ENCODE assay signal across 9 cellular contexts in the genomic region with DNA sequence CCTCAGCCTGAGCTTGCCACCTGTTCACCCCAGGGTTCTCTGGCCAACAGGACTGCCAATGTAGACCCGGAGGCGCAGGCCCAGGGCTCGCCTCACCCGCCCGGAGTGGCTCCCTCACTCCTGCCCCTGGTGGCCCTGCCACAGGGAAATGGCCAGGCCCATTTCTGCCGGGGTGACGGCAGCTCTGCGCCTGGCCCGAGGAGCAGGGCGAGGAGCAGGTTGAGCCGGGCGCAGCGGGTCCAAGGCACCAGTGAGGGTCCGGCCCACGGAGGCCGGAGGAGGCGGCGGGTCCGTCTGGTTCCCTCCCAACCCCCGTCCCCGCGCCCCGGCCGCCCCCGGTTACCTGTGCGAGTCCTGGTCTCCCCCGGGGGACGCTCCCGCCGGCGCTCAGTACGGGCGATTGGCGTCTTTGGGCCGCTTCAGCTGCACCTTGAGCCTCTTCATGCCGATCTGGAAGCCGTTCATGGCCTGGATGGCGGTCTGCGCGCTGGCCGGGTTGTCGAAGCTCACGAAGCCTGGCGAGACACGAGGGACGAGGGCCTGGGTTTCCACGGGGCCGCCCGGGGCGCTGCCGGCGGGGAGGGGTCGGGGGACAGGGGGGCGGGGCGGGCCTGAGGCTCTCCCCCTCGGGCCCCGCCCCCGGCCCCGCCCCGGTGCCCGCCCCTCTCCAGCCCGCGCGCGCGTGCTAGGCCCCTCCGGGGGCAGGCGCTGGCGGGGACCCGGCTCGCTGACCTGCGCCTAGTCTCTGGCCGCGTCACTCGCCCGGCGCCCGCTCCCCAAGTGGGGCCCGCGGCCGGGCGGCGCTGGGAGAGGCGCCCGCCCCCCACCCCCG.
DNase-seq lines count a peak whose midpoint lies in the region; ATAC-seq, FAIRE-seq and TF ChIP-seq lines count a peak whose summit lies in the region.
"Had no signal": no experiment of that assay in that cellular context is flagged by ENCODE, and none has a peak within 500 bp of the region (broad histone marks: within the 10 kb centered on the region; RNA-seq: fewer than 3 reads in every experiment).

No MANE protein-coding gene starts in this region.

- CTCF ChIA-PET in naive thymus-derived CD4-positive, alpha-beta T cell (lab: Charles Lee), result no interaction called here

- H3K9me3 ChIP-seq in naive thymus-derived CD4-positive, alpha-beta T cell (ENCODE audit: control insufficient read depth in 2 of 3, low read length in 3 of 3), result no peaks in the 10 kb centered on the region
- H3K9me3 ChIP-seq in gastroesophageal sphincter, result no peaks in the 10 kb centered on the region

- TF ChIP-seq POLR2A in GM12891 (IDR thresholded peaks at IDR 0.05; ENCODE audit: low read depth, low read length) (no peak), gastroesophageal sphincter (IDR thresholded peaks at IDR 0.05) (no peak)

- H3K4me3 ChIP-seq in retinal pigment epithelial cell (ENCODE audit: low read length) (peak overlapping the region; percentile 51), gastroesophageal sphincter (peak overlapping the region in 1 of 2 donors; percentile 52)
- H3K4me3 ChIP-seq in naive thymus-derived CD4-positive, alpha-beta T cell (ENCODE audit: low read length), result no peak overlapping the region

- H3K4me1 Mint-ChIP-seq in naive thymus-derived CD4-positive, alpha-beta T cell, result peaks cover 0 to 17% (median 9%) of the 10 kb centered on the region in 7 donors

- H3K27ac ChIP-seq in foreskin keratinocyte (no peak overlapping the region), gastroesophageal sphincter (no peak overlapping the region)
- H3K27ac ChIP-seq in naive thymus-derived CD4-positive, alpha-beta T cell (ENCODE audit: low read depth, low read length), result no peak overlapping the region

- intact Hi-C loops in naive thymus-derived CD4-positive, alpha-beta T cell (cut with micrococcal nuclease), result no loop called here

- no peak for FAIRE-seq in GM12891 (lab: Jason Lieb, UNC)

- H3K27me3 Mint-ChIP-seq in naive thymus-derived CD4-positive, alpha-beta T cell, result peaks cover 41 to 67% (median 64%) of the 10 kb centered on the region in 5 donors

- no peaks in the 10 kb centered on the region for H3K36me3 ChIP-seq in naive thymus-derived CD4-positive, alpha-beta T cell (ENCODE audit: control insufficient read depth in 2 of 3, insufficient read depth in 3 of 3, low read length in 3 of 3)
- no peaks in the 10 kb centered on the region for H3K36me3 ChIP-seq in gastroesophageal sphincter

- H3K36me3 Mint-ChIP-seq in naive thymus-derived CD4-positive, alpha-beta T cell, result peaks cover 0 to 5% (median 0%) of the 10 kb centered on the region in 5 donors
- H3K36me3 Mint-ChIP-seq: activated naive CD8-positive, alpha-beta T cell had no signal

- no peak overlapping the region for H3K27ac Mint-ChIP-seq in naive thymus-derived CD4-positive, alpha-beta T cell
- H3K27ac Mint-ChIP-seq: activated naive CD8-positive, alpha-beta T cell had no signal

- TF ChIP-seq CTCF in foreskin keratinocyte (conservative IDR thresholded peaks at IDR 0.05) (no peak), retinal pigment epithelial cell (conservative IDR thresholded peaks at IDR 0.05; ENCODE audit: low read depth, low read length) (peak; percentile 16), gastroesophageal sphincter (IDR thresholded peaks at IDR 0.05) (no peak)

- no CpG with 5 or more reads among the region's 86 CpGs for WGBS in gastroesophageal sphincter (ENCODE audit: low coverage in 1 of 2), 2 donors

- POLR2A ChIA-PET in naive thymus-derived CD4-positive, alpha-beta T cell (lab: Charles Lee), result no interaction called here

- H3K9me3 Mint-ChIP-seq in naive thymus-derived CD4-positive, alpha-beta T cell, result peaks cover 0 to 7% (median 2%) of the 10 kb centered on the region in 11 donors

- H3K27me3 ChIP-seq in foreskin keratinocyte (peaks cover 65% of the 10 kb centered on the region), gastroesophageal sphincter (peaks cover 100% of the 10 kb centered on the region)
- no peaks in the 10 kb centered on the region for H3K27me3 ChIP-seq in naive thymus-derived CD4-positive, alpha-beta T cell (ENCODE audit: control insufficient read depth in 2 of 2, insufficient read depth in 2 of 2, low read length in 2 of 2)

- H3K4me1 ChIP-seq in foreskin keratinocyte, result no peaks in the 10 kb centered on the region
- H3K4me1 ChIP-seq in naive thymus-derived CD4-positive, alpha-beta T cell (ENCODE audit: control insufficient read depth in 2 of 2, insufficient read depth in 2 of 2, low read length in 2 of 2), result no peaks in the 10 kb centered on the region
- H3K4me1 ChIP-seq in gastroesophageal sphincter, result peaks cover 0 to 15% (median 0%) of the 10 kb centered on the region in 3 donors

- DNase-seq in GM12891 (ENCODE audit: insufficient read length, low spot score) (peak; percentile 53), NCI-H1930 (lab: John Stamatoyannopoulos, UW) (peak; percentile 56 to 76), foreskin keratinocyte (no peak), retinal pigment epithelial cell (ENCODE audit: low read depth) (no peak), NCI-H1436 (lab: John Stamatoyannopoulos, UW) (no peak)
- no peak for DNase-seq in activated CD4-positive, alpha-beta T cell treated with anti-CD3 and anti-CD28 coated beads for 1 hour
- no peak for DNase-seq in naive thymus-derived CD4-positive, alpha-beta T cell

- ATAC-seq in foreskin keratinocyte (peak; percentile 55), gastroesophageal sphincter (no peak)
- no peak for ATAC-seq in naive thymus-derived CD4-positive, alpha-beta T cell

- no peak for TF ChIP-seq EP300 in gastroesophageal sphincter (IDR thresholded peaks at IDR 0.05)

- H3K4me3 Mint-ChIP-seq in naive thymus-derived CD4-positive, alpha-beta T cell, result peak overlapping the region in 2 of 10 donors; percentile 42 to 48

TF ChIP-seq in GM12891, 5 proteins besides CTCF, POLR2A, EP300 and RAD21:
- TF ChIP-seq TAF1 (IDR thresholded peaks at IDR 0.05; ENCODE audit: low read depth, low read length) (no peak), POLR2AphosphoS5 (IDR thresholded peaks at IDR 0.05; ENCODE audit: low read depth, low read length) (no peak), POU2F2 (IDR thresholded peaks at IDR 0.05; ENCODE audit: low read depth, low read length) (no peak), SPI1 (IDR thresholded peaks at IDR 0.05; ENCODE audit: low read depth, low read length) (no peak), PAX5 (IDR thresholded peaks at IDR 0.05; ENCODE audit: insufficient read depth, low read length, severe bottlenecking) (no peak)

Comparison
In these comparisons a context has a peak if more than half of its experiments do, and no peak if none do; other contexts are left out.
1. DNase-seq: peak in GM12891 (single experiment) and NCI-H1930 (2 of 2); none in foreskin keratinocyte (0 of 2), retinal pigment epithelial cell (single experiment), activated CD4-positive, alpha-beta T cell treated with anti-CD3 and anti-CD28 coated beads for 1 hour (single experiment), naive thymus-derived CD4-positive, alpha-beta T cell (0 of 9) and NCI-H1436 (single experiment).